ENCODE assay signal across 9 cellular contexts in genomic region chr4:140097572-140097971, GRCh38. TPM values are rescaled to one million over a fixed set of nuclear protein-coding genes. Genes with fewer than 3 reads are reported as not detected.
DNase-seq lines count a peak whose midpoint lies in the region; ATAC-seq and TF ChIP-seq lines count a peak whose summit lies in the region.
"Had no signal": no experiment of that assay in that cellular context is flagged by ENCODE, and none has a peak within 500 bp of the region (broad histone marks: within the 10 kb centered on the region; RNA-seq: fewer than 3 reads in every experiment).

No MANE protein-coding gene starts in this region.

- H3K9me3 Mint-ChIP-seq in natural killer cell treated with Interleukin-12 subunit alpha and Interleukin-12 subunit beta and Interleukin-15 and Interleukin-18, amount 100 ng/mL, for 72 hours: no peaks in the 10 kb centered on the region
- no peaks in the 10 kb centered on the region for H3K9me3 Mint-ChIP-seq in natural killer cell
- H3K9me3 Mint-ChIP-seq in activated naive CD8-positive, alpha-beta T cell treated with anti-CD3 and anti-CD28 coated beads for 36 hours: peaks cover 2% of the 10 kb centered on the region
- peaks cover 2% of the 10 kb centered on the region for H3K9me3 Mint-ChIP-seq in mesothelial cell of epicardium

- H3K27me3 Mint-ChIP-seq in natural killer cell treated with Interleukin-12 subunit alpha and Interleukin-12 subunit beta and Interleukin-15 and Interleukin-18, amount 100 ng/mL, for 72 hours: peaks cover 23 to 24% of the 10 kb centered on the region in 2 donors
- H3K27me3 Mint-ChIP-seq in natural killer cell (ENCODE audit: low read depth in 2 of 2): peaks cover 34 to 40% of the 10 kb centered on the region in 2 donors
- no peaks in the 10 kb centered on the region for H3K27me3 Mint-ChIP-seq in activated naive CD8-positive, alpha-beta T cell treated with anti-CD3 and anti-CD28 coated beads for 36 hours
- no peaks in the 10 kb centered on the region for H3K27me3 Mint-ChIP-seq in mesothelial cell of epicardium (ENCODE audit: low read depth)

- no peak for TF ChIP-seq CTCF in natural killer cell (IDR thresholded peaks at IDR 0.05)
- TF ChIP-seq CTCF in mesothelial cell of epicardium (IDR thresholded peaks at IDR 0.05; ENCODE audit: unreplicated experiment): no peak

- peaks cover 14% of the 10 kb centered on the region for H3K36me3 Mint-ChIP-seq in natural killer cell treated with Interleukin-12 subunit alpha and Interleukin-12 subunit beta and Interleukin-15 and Interleukin-18, amount 100 ng/mL, for 72 hours
- H3K36me3 Mint-ChIP-seq in natural killer cell (no peaks in the 10 kb centered on the region), mesothelial cell of epicardium (peaks cover 2% of the 10 kb centered on the region)
- H3K36me3 Mint-ChIP-seq in activated naive CD8-positive, alpha-beta T cell treated with anti-CD3 and anti-CD28 coated beads for 36 hours: no peaks in the 10 kb centered on the region

- H3K27ac Mint-ChIP-seq in natural killer cell treated with Interleukin-12 subunit alpha and Interleukin-12 subunit beta and Interleukin-15 and Interleukin-18, amount 100 ng/mL, for 72 hours: peak overlapping the region; percentile 93 to 97
- H3K27ac Mint-ChIP-seq in natural killer cell: no peak overlapping the region
- peak overlapping the region; percentile 96 for H3K27ac Mint-ChIP-seq in activated naive CD8-positive, alpha-beta T cell treated with anti-CD3 and anti-CD28 coated beads for 36 hours
- peak overlapping the region; percentile 13 for H3K27ac Mint-ChIP-seq in mesothelial cell of epicardium

- peaks cover 53 to 71% of the 10 kb centered on the region in 2 donors for H3K4me1 Mint-ChIP-seq in natural killer cell treated with Interleukin-12 subunit alpha and Interleukin-12 subunit beta and Interleukin-15 and Interleukin-18, amount 100 ng/mL, for 72 hours (ENCODE audit: low read depth in 2 of 2)
- H3K4me1 Mint-ChIP-seq in natural killer cell: peaks cover 28 to 34% of the 10 kb centered on the region in 2 donors
- peaks cover 74% of the 10 kb centered on the region for H3K4me1 Mint-ChIP-seq in activated naive CD8-positive, alpha-beta T cell treated with anti-CD3 and anti-CD28 coated beads for 36 hours
- H3K4me1 Mint-ChIP-seq in mesothelial cell of epicardium: peaks cover 70% of the 10 kb centered on the region

- no peak for ATAC-seq in natural killer cell treated with Interleukin-12 subunit alpha and Interleukin-12 subunit beta and Interleukin-15 and Interleukin-18, amount 100 ng/mL, for 72 hours
- ATAC-seq in natural killer cell: no peak
- no peak for ATAC-seq in HG03432 (IDR thresholded peaks at IDR 0.05; ENCODE audit: unreplicated experiment)
- ATAC-seq in HG03469 (IDR thresholded peaks at IDR 0.05; ENCODE audit: unreplicated experiment): no peak

- H3K4me3 Mint-ChIP-seq in natural killer cell treated with Interleukin-12 subunit alpha and Interleukin-12 subunit beta and Interleukin-15 and Interleukin-18, amount 100 ng/mL, for 72 hours: peak overlapping the region; percentile 87
- H3K4me3 Mint-ChIP-seq in natural killer cell: no peak overlapping the region
- no peak overlapping the region for H3K4me3 Mint-ChIP-seq in activated naive CD8-positive, alpha-beta T cell treated with anti-CD3 and anti-CD28 coated beads for 36 hours
- no peak overlapping the region for H3K4me3 Mint-ChIP-seq in mesothelial cell of epicardium

- DNase-seq in natural killer cell treated with Interleukin-12 subunit alpha and Interleukin-12 subunit beta and Interleukin-15 and Interleukin-18, amount 100 ng/mL, for 72 hours (ENCODE audit: low spot score): no peak
- DNase-seq in natural killer cell (no peak), mesothelial cell of epicardium (ENCODE audit: low spot score in 2 of 2, unreplicated experiment in 2 of 2) (no peak), HuH-7 (ENCODE audit: low spot score) (no peak), GM19240 (ENCODE audit: insufficient read length, low spot score) (no peak)
- DNase-seq in activated naive CD8-positive, alpha-beta T cell treated with anti-CD3 and anti-CD28 coated beads for 36 hours: no peak
- DNase-seq: NCI-H2171 had no signal

- intact Hi-C loops in natural killer cell (cut with micrococcal nuclease): loop anchor here (5.0 kb wide), 1 partner anchor 55 kb away; the partner anchor contains the start of gene MAML3

RNA-seq across cellular contexts. Expression of gene MAML3, which starts 56.4 kb away (rescaled TPM):
- 1 to 10 TPM in 1 of 2 donors, under 1 TPM in 1; 0.40 to 1.3 TPM for total RNA-seq in natural killer cell treated with Interleukin-12 subunit alpha and Interleukin-12 subunit beta and Interleukin-15 and Interleukin-18, amount 100 ng/mL, for 72 hours
- total RNA-seq in natural killer cell: 1 to 10 TPM; 1.7 to 5.6 (median 2.8) TPM
- 1 to 10 TPM; 2.1 to 2.3 TPM for total RNA-seq in activated naive CD8-positive, alpha-beta T cell treated with anti-CD3 and anti-CD28 coated beads for 36 hours
- total RNA-seq in mesothelial cell of epicardium: 24.8 to 26.9 TPM (median 26.0 TPM) in 3 replicates

Comparison
In these comparisons a context has a peak if more than half of its experiments do, and no peak if none do; other contexts are left out.
1. H3K27ac Mint-ChIP-seq: peak in natural killer cell treated with Interleukin-12 subunit alpha and Interleukin-12 subunit beta and Interleukin-15 and Interleukin-18, amount 100 ng/mL, for 72 hours (2 of 2), activated naive CD8-positive, alpha-beta T cell treated with anti-CD3 and anti-CD28 coated beads for 36 hours (single experiment) and mesothelial cell of epicardium (single experiment); none in natural killer cell (0 of 2).